Comparison of ENCODE assay signal across 2 cellular contexts in the genomic region with DNA sequence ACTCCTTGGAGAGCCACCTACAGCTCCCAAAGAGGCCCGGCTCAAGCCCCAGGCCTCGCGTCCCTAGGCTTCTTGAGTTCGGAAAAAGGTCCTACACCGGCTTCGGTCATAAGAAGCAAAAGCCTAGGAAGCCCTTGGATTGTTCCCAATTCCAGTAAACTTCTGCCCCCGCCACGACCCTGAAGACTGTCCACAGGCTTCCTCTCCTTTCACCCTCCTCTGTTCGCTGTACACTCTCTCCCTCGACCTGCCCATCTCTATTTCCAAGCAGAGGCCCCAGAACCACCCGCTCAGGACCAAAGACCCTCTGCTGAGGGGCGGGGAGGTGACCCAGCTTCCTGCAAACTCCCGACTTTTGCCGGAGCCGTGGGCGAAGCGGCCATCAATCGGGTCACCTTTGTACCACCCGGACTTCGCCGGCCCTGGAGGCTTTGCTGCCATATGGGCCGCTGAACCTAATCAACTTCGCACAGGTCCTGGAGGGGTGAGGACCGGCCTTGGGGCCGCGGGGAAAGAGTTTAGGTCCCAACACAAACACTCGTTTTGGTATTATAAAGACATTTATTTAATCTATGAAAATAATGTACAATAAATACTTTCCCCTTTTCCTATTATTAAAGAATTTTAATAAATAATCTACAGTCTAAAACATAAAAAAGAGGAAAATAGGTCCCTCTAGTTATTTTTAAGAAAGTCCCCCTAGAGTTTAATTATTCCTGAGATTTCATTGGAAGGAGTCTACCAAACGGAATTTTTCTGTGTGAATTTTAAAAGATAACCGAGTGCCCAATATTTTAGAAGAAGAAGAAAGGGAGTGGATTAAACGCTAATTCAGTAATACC.
TF ChIP-seq lines count a peak whose summit lies in the region.

No MANE protein-coding gene starts in this region.

TF ChIP-seq in GM12878, 131 proteins besides CTCF, POLR2A, EP300 and RAD21 (continues in another document):
- TF ChIP-seq, protein P1, sequence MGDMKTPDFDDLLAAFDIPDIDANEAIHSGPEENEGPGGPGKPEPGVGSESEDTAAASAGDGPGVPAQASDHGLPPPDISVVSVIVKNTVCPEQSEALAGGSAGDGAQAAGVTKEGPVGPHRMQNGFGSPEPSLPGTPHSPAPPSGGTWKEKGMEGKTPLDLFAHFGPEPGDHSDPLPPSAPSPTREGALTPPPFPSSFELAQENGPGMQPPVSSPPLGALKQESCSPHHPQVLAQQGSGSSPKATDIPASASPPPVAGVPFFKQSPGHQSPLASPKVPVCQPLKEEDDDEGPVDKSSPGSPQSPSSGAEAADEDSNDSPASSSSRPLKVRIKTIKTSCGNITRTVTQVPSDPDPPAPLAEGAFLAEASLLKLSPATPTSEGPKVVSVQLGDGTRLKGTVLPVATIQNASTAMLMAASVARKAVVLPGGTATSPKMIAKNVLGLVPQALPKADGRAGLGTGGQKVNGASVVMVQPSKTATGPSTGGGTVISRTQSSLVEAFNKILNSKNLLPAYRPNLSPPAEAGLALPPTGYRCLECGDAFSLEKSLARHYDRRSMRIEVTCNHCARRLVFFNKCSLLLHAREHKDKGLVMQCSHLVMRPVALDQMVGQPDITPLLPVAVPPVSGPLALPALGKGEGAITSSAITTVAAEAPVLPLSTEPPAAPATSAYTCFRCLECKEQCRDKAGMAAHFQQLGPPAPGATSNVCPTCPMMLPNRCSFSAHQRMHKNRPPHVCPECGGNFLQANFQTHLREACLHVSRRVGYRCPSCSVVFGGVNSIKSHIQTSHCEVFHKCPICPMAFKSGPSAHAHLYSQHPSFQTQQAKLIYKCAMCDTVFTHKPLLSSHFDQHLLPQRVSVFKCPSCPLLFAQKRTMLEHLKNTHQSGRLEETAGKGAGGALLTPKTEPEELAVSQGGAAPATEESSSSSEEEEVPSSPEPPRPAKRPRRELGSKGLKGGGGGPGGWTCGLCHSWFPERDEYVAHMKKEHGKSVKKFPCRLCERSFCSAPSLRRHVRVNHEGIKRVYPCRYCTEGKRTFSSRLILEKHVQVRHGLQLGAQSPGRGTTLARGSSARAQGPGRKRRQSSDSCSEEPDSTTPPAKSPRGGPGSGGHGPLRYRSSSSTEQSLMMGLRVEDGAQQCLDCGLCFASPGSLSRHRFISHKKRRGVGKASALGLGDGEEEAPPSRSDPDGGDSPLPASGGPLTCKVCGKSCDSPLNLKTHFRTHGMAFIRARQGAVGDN (IDR thresholded peaks at IDR 0.05): peak; percentile 65
- no peak for TF ChIP-seq JUND (IDR thresholded peaks at IDR 0.05; ENCODE audit: low read depth, low read length)
- TF ChIP-seq, protein P2, sequence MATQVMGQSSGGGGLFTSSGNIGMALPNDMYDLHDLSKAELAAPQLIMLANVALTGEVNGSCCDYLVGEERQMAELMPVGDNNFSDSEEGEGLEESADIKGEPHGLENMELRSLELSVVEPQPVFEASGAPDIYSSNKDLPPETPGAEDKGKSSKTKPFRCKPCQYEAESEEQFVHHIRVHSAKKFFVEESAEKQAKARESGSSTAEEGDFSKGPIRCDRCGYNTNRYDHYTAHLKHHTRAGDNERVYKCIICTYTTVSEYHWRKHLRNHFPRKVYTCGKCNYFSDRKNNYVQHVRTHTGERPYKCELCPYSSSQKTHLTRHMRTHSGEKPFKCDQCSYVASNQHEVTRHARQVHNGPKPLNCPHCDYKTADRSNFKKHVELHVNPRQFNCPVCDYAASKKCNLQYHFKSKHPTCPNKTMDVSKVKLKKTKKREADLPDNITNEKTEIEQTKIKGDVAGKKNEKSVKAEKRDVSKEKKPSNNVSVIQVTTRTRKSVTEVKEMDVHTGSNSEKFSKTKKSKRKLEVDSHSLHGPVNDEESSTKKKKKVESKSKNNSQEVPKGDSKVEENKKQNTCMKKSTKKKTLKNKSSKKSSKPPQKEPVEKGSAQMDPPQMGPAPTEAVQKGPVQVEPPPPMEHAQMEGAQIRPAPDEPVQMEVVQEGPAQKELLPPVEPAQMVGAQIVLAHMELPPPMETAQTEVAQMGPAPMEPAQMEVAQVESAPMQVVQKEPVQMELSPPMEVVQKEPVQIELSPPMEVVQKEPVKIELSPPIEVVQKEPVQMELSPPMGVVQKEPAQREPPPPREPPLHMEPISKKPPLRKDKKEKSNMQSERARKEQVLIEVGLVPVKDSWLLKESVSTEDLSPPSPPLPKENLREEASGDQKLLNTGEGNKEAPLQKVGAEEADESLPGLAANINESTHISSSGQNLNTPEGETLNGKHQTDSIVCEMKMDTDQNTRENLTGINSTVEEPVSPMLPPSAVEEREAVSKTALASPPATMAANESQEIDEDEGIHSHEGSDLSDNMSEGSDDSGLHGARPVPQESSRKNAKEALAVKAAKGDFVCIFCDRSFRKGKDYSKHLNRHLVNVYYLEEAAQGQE (IDR thresholded peaks at IDR 0.05; ENCODE audit: low read depth, low read length): no peak
- TF ChIP-seq, protein P3, sequence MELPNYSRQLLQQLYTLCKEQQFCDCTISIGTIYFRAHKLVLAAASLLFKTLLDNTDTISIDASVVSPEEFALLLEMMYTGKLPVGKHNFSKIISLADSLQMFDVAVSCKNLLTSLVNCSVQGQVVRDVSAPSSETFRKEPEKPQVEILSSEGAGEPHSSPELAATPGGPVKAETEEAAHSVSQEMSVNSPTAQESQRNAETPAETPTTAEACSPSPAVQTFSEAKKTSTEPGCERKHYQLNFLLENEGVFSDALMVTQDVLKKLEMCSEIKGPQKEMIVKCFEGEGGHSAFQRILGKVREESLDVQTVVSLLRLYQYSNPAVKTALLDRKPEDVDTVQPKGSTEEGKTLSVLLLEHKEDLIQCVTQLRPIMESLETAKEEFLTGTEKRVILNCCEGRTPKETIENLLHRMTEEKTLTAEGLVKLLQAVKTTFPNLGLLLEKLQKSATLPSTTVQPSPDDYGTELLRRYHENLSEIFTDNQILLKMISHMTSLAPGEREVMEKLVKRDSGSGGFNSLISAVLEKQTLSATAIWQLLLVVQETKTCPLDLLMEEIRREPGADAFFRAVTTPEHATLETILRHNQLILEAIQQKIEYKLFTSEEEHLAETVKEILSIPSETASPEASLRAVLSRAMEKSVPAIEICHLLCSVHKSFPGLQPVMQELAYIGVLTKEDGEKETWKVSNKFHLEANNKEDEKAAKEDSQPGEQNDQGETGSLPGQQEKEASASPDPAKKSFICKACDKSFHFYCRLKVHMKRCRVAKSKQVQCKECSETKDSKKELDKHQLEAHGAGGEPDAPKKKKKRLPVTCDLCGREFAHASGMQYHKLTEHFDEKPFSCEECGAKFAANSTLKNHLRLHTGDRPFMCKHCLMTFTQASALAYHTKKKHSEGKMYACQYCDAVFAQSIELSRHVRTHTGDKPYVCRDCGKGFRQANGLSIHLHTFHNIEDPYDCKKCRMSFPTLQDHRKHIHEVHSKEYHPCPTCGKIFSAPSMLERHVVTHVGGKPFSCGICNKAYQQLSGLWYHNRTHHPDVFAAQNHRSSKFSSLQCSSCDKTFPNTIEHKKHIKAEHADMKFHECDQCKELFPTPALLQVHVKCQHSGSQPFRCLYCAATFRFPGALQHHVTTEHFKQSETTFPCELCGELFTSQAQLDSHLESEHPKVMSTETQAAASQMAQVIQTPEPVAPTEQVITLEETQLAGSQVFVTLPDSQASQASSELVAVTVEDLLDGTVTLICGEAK (IDR thresholded peaks at IDR 0.05; ENCODE audit: borderline replicate concordance): peak; percentile 37; the same call in 1 of the 2 replicates
- peak; percentile 13; the same call in 1 of the 2 replicates for TF ChIP-seq POLR2AphosphoS2 (IDR thresholded peaks at IDR 0.05; ENCODE audit: low read depth, low read length)
- peak; percentile 8; the same call in 1 of the 2 replicates for TF ChIP-seq LARP7 (IDR thresholded peaks at IDR 0.05)
- TF ChIP-seq SMARCA5 (IDR thresholded peaks at IDR 0.05): no peak

TF ChIP-seq in liver, 16 proteins besides CTCF, POLR2A, EP300 and RAD21:
- TF ChIP-seq HNF4A (conservative IDR thresholded peaks at IDR 0.05) (no peak), HNF4G (IDR thresholded peaks at IDR 0.05) (no peak), SP1 (IDR thresholded peaks at IDR 0.05) (no peak), GABPA (IDR thresholded peaks at IDR 0.05 in 1 of 2, conservative IDR thresholded peaks at IDR 0.05 in 1 of 2) (no peak), EGR1 (IDR thresholded peaks at IDR 0.05; ENCODE audit: low read depth in 2 of 2) (no peak), YY1 (IDR thresholded peaks at IDR 0.05) (no peak), RXRA (IDR thresholded peaks at IDR 0.05) (no peak), JUND (IDR thresholded peaks at IDR 0.05) (no peak), NR2F2 (IDR thresholded peaks at IDR 0.05) (no peak), TAF1 (conservative IDR thresholded peaks at IDR 0.05) (no peak), FOXA2 (IDR thresholded peaks at IDR 0.05) (no peak)
- TF ChIP-seq, protein P4, sequence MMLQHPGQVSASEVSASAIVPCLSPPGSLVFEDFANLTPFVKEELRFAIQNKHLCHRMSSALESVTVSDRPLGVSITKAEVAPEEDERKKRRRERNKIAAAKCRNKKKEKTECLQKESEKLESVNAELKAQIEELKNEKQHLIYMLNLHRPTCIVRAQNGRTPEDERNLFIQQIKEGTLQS (IDR thresholded peaks at IDR 0.05): no peak
- TF ChIP-seq, protein P5, sequence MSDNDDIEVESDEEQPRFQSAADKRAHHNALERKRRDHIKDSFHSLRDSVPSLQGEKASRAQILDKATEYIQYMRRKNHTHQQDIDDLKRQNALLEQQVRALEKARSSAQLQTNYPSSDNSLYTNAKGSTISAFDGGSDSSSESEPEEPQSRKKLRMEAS (IDR thresholded peaks at IDR 0.05): no peak
- TF ChIP-seq, protein P6, sequence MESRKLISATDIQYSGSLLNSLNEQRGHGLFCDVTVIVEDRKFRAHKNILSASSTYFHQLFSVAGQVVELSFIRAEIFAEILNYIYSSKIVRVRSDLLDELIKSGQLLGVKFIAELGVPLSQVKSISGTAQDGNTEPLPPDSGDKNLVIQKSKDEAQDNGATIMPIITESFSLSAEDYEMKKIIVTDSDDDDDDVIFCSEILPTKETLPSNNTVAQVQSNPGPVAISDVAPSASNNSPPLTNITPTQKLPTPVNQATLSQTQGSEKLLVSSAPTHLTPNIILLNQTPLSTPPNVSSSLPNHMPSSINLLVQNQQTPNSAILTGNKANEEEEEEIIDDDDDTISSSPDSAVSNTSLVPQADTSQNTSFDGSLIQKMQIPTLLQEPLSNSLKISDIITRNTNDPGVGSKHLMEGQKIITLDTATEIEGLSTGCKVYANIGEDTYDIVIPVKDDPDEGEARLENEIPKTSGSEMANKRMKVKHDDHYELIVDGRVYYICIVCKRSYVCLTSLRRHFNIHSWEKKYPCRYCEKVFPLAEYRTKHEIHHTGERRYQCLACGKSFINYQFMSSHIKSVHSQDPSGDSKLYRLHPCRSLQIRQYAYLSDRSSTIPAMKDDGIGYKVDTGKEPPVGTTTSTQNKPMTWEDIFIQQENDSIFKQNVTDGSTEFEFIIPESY (IDR thresholded peaks at IDR 0.05): no peak
- TF ChIP-seq, protein P2 (IDR thresholded peaks at IDR 0.05): no peak
TF ChIP-seq in liver: peak in this region for 0.
